1 cellular context compared by ENCODE assay signal in genomic region chr6:30915591-30915946, GRCh38.
TF ChIP-seq lines count a peak whose summit lies in the region.

No MANE protein-coding gene starts in this region.

TF ChIP-seq in H1, 55 proteins besides CTCF, POLR2A, EP300 and RAD21:
- TF ChIP-seq NANOG (IDR thresholded peaks at IDR 0.05; ENCODE audit: insufficient read depth, low read depth, low read length, poor library complexity, severe bottlenecking) (no peak), E2F6 (IDR thresholded peaks at IDR 0.05) (no peak), CBX8 (IDR thresholded peaks at IDR 0.05; ENCODE audit: borderline replicate concordance, low read depth, low read length) (no peak), KDM4A (IDR thresholded peaks at IDR 0.05; ENCODE audit: low read depth, low read length, severe bottlenecking) (no peak), YY1 (IDR thresholded peaks at IDR 0.05; ENCODE audit: low read depth, low read length) (no peak), CBX5 (IDR thresholded peaks at IDR 0.05; ENCODE audit: low read depth, low read length) (no peak), CTBP2 (IDR thresholded peaks at IDR 0.05; ENCODE audit: borderline replicate concordance, insufficient read depth, insufficient read length, low read length) (no peak), HDAC2 (IDR thresholded peaks at IDR 0.05; ENCODE audit: borderline replicate concordance in 1 of 2, low read depth in 2 of 2, low read length in 2 of 2) (no peak), ZNF274 (IDR thresholded peaks at IDR 0.05; ENCODE audit: borderline replicate concordance, extremely low read depth, low read length) (no peak), MAFK (IDR thresholded peaks at IDR 0.05; ENCODE audit: low read depth, low read length) (no peak), ATF2 (IDR thresholded peaks at IDR 0.05; ENCODE audit: low read length) (no peak), CEBPB (IDR thresholded peaks at IDR 0.05; ENCODE audit: low read depth, low read length) (no peak), HDAC6 (IDR thresholded peaks at IDR 0.05; ENCODE audit: low read depth, low read length) (no peak)
